In the genomic region with DNA sequence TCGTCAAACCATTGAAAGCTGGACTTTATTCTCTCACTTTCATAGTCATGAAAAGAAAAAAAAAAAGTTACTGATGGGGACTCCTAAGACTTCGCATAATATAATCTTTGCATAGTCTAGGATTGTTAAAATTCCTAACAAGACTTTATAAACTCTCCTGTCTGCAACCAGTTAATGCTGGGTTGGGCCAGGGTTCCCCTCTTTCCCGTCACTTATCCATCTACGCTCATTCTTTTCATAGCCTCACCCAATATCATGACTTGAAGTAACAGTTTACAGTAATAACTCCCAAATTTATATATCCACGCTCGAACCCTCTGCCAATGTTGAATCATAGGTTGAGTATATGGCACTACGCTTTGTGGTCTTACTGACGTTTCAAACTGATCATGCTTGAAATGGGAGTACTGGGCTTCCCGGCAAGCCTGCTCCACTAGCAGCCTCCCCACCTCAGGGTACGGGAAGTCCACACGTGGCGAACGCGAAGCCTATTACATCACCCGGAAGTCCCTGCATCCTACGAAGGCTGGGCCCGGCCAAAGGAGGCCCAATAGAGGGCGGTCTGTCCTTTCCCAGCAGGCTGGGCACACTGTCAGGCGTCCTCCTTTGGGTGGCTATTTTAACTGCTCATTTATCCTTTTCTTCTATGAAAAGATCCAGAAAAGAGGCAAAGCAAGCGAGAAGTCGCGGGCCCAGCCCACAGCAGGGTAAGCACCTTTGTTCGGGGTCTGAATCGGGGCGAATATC, we compare ENCODE assay signal across 8 cellular contexts. TPM values are rescaled to one million over a fixed set of nuclear protein-coding genes. Genes with fewer than 3 reads are reported as not detected.
DNase-seq lines count a peak whose midpoint lies in the region; ATAC-seq, FAIRE-seq and TF ChIP-seq lines count a peak whose summit lies in the region.

No MANE protein-coding gene starts in this region.

- H3K36me3 Mint-ChIP-seq in CD14-positive monocyte = peaks cover 15 to 22% of the 10 kb centered on the region in 2 donors

- no peaks in the 10 kb centered on the region for H3K9me3 ChIP-seq in duodenal mucosa (ENCODE audit: control insufficient read depth in 1 of 2, low read length in 2 of 2)
- H3K9me3 ChIP-seq in right lobe of liver = no peaks in the 10 kb centered on the region

- H3K27me3 Mint-ChIP-seq in CD14-positive monocyte (ENCODE audit: low read depth in 3 of 3) = peaks cover 0 to 3% (median 0%) of the 10 kb centered on the region in 3 donors

- H3K36me3 ChIP-seq in duodenal mucosa (ENCODE audit: control insufficient read depth in 1 of 2, insufficient read depth in 2 of 2, low read length in 2 of 2) (peaks cover 3 to 14% of the 10 kb centered on the region in 2 donors), right lobe of liver (peaks cover under 1 to 11% (median 4%) of the 10 kb centered on the region in 4 donors)

- peaks cover 11 to 19% of the 10 kb centered on the region in 2 donors for H3K4me1 ChIP-seq in duodenal mucosa (ENCODE audit: control insufficient read depth in 1 of 2, insufficient read depth in 2 of 2, low read length in 2 of 2)
- H3K4me1 ChIP-seq in right lobe of liver = peaks cover 0 to 19% (median 5%) of the 10 kb centered on the region in 4 donors

- no peak overlapping the region for H3K4me3 Mint-ChIP-seq in CD14-positive monocyte

- H3K9me3 Mint-ChIP-seq in CD14-positive monocyte = peaks cover 0 to 2% (median 0%) of the 10 kb centered on the region in 7 donors

- peak overlapping the region; percentile 98 to 99 for H3K9ac ChIP-seq in duodenal mucosa (ENCODE audit: low read depth in 1 of 2, low read length in 2 of 2)

- peaks cover 18% of the 10 kb centered on the region for H3K4me1 Mint-ChIP-seq in CD14-positive monocyte

- H3K27ac ChIP-seq in duodenal mucosa (ENCODE audit: low read depth, low read length) = peak overlapping the region; percentile 99
- peak overlapping the region; percentile 90 to 98 (median 97) for H3K27ac ChIP-seq in right lobe of liver

- ATAC-seq in HG03439 (IDR thresholded peaks at IDR 0.05; ENCODE audit: unreplicated experiment) = peak; percentile 64
- ATAC-seq in right lobe of liver = peak; percentile 94 to 97 (median 95)

- FAIRE-seq in GM19239 (lab: Jason Lieb, UNC) = no peak

- no peak overlapping the region for H3K27ac Mint-ChIP-seq in CD14-positive monocyte

- DNase-seq in CD14-positive monocyte (ENCODE audit: low spot score) (peak; percentile 90), GM19239 (ENCODE audit: insufficient read length, low spot score) (peak; percentile 56), NCI-H510A (lab: John Stamatoyannopoulos, UW) (peak; percentile 88), right lobe of liver (peak; percentile 92)
- peak; percentile 86 for DNase-seq in activated CD4-positive, alpha-beta T cell treated with anti-CD3 and anti-CD28 coated beads for 48 hours
- peak; percentile 87 for DNase-seq in stimulated activated CD4-positive, alpha-beta T cell treated with anti-CD3 and anti-CD28 coated beads, Interleukin-4, amount 100 ng/mL, for 24 hours

- 4% methylated on average over 21 of the region's 25 CpGs for WGBS in right lobe of liver (ENCODE audit: insufficient coverage, low coverage, low lambda C conversion rate, missing lambda C conversion rate)

- TF ChIP-seq POLR2A in right lobe of liver (IDR thresholded peaks at IDR 0.05) = peak; percentile 92

- intact Hi-C loops in CD14-positive monocyte (cut with micrococcal nuclease) (loop anchor here (1.0 to 10.0 kb wide), 5 partner anchors 37 to 355 kb away; a partner anchor contains a TSS), right lobe of liver (cut with DNase I) (no loop called here)

- H3K27me3 ChIP-seq in duodenal mucosa (ENCODE audit: control insufficient read depth in 1 of 2, insufficient read depth in 2 of 2, low read length in 2 of 2) (no peaks in the 10 kb centered on the region), right lobe of liver (no peaks in the 10 kb centered on the region)

- H3K4me3 ChIP-seq in duodenal mucosa (ENCODE audit: low read depth in 1 of 2, low read length in 2 of 2) (peak overlapping the region; percentile 97 to 99), right lobe of liver (peak overlapping the region; percentile 88 to 98 (median 97))

- TF ChIP-seq CTCF in CD14-positive monocyte (IDR thresholded peaks at IDR 0.05) (no peak), right lobe of liver (IDR thresholded peaks at IDR 0.05) (peak in 3 of 4 donors; percentile 34 to 45 (median 41))

RNA-seq across cellular contexts. Expression of a gene that starts 0.7 kb away (rescaled TPM):
- polyA plus RNA-seq in CD14-positive monocyte = 1 to 10 TPM; 2.8 to 4.5 TPM
- 10 to 100 TPM; 15.7 to 24.2 (median 21.8) TPM for total RNA-seq in right lobe of liver

RNA-seq across cellular contexts. Expression of a gene that starts 39.2 kb away (rescaled TPM):
- 1 to 10 TPM; 1.3 to 3.3 TPM for polyA plus RNA-seq in CD14-positive monocyte
- 1 to 10 TPM; 3.9 to 6.3 (median 5.5) TPM for total RNA-seq in right lobe of liver

RNA-seq across cellular contexts. Expression of a gene that starts 40.7 kb away (rescaled TPM):
- polyA plus RNA-seq in CD14-positive monocyte = 1 to 10 TPM in 1 of 2 donors, under 1 TPM in 1; 0.99 to 1.1 TPM
- 1 to 10 TPM; 1.9 to 2.7 (median 2.4) TPM for total RNA-seq in right lobe of liver

RNA-seq across cellular contexts. Expression of a gene that starts 48.8 kb away (rescaled TPM):
- polyA plus RNA-seq in CD14-positive monocyte = under 1 TPM in 1 of 2 donors, not detected in 1; 0.19 TPM
- 1 to 10 TPM in 1 of 6 experiments, under 1 TPM in 3, not detected in 2; 0.53 to 1.1 (median 0.77) TPM for total RNA-seq in right lobe of liver

Comparison
In these comparisons a context has a peak if more than half of its experiments do, and no peak if none do; other contexts are left out.
1. Peak in every context shown above with its lines: DNase-seq, ATAC-seq, H3K4me3 ChIP-seq and H3K27ac ChIP-seq.
2. intact Hi-C loops: an anchor here in CD14-positive monocyte (1.0 to 10.0 kb wide); none called in right lobe of liver.